ENCODE assay signal across 34 cellular contexts in genomic region chr17:69918164-69918563, GRCh38.
"Had no signal": no experiment of that assay in that cellular context is flagged by ENCODE, and none has a peak within 500 bp of the region (broad histone marks: within the 10 kb centered on the region; RNA-seq: fewer than 3 reads in every experiment).

No MANE protein-coding gene starts in this region.

- DNase-seq: activated effector memory CD4-positive, alpha-beta T cell treated with anti-CD3 and anti-CD28 coated beads, Interleukin-2, amount 50 U/mL, for 16 hours; activated effector memory CD4-positive, alpha-beta T cell treated with Interleukin-2 at 50 U/mL for 16 hours; activated gamma-delta T cell; activated gamma-delta T cell treated with Interleukin-2 at 50 U/mL for 16 hours; activated naive CD4-positive, alpha-beta T cell; activated naive CD4-positive, alpha-beta T cell treated with anti-CD3 and anti-CD28 coated beads for 36 hours; activated naive CD4-positive, alpha-beta T cell treated with anti-CD3 and anti-CD28 coated beads, Interleukin-2, amount 10 ng/mL, durations not matched to agents 7 days and 5 days; activated naive CD4-positive, alpha-beta T cell treated with anti-CD3 and anti-CD28 coated beads, Interleukin-2, amount 50 U/mL, for 16 hours; activated naive CD4-positive, alpha-beta T cell treated with Interleukin-2 at 50 U/mL for 16 hours; activated naive CD8-positive, alpha-beta T cell treated with anti-CD3 and anti-CD28 coated beads for 36 hours; activated naive CD8-positive, alpha-beta T cell treated with anti-CD3 and anti-CD28 coated beads, Interleukin-2, amount 10 ng/mL, durations not matched to agents 7 days and 5 days; activated naive CD8-positive, alpha-beta T cell treated with anti-CD3 and anti-CD28 coated beads, Interleukin-2, amount 50 U/mL, for 24 hours; activated T-cell treated with anti-CD3 and anti-CD28 coated beads, Interleukin-2, amount 50 U/mL, for 1 hour; activated T-cell treated with anti-CD3 and anti-CD28 coated beads, Interleukin-2, amount 50 U/mL, for 24 hours; activated T-cell treated with anti-CD3 and anti-CD28 coated beads, Interleukin-2, amount 50 U/mL, for 4 hours; activated T-cell treated with anti-CD3 and anti-CD28 coated beads, Interleukin-2, amount 50 U/mL, for 48 hours; activated T-cell treated with anti-CD3 and anti-CD28 coated beads, Interleukin-2, amount 50 U/mL, for 72 hours; adrenal gland; amniotic stem cell; amygdala; anterior cingulate cortex; aorta; body of pancreas; brain microvascular endothelial cell; caudate nucleus; central memory CD4-positive, alpha-beta T cell; cerebellar nuclear complex had no signal

- H3K36me3 ChIP-seq: adrenal gland, ascending aorta, brain microvascular endothelial cell, breast epithelium, cardiac muscle cell had no signal

- H3K9me3 ChIP-seq: adrenal gland, ascending aorta, body of pancreas, breast epithelium had no signal

- H3K27ac ChIP-seq: adrenal gland, ascending aorta, body of pancreas, brain microvascular endothelial cell, breast epithelium, cardiac muscle cell had no signal

- H3K27me3 ChIP-seq: adrenal gland, ascending aorta, body of pancreas, brain microvascular endothelial cell, breast epithelium, cardiac muscle cell had no signal

- FAIRE-seq: astrocyte, bronchial epithelial cell had no signal

- ATAC-seq: activated naive CD4-positive, alpha-beta T cell treated with anti-CD3 and anti-CD28 coated beads, Interleukin-2, amount 50 U/mL, for 72 hours; activated naive CD8-positive, alpha-beta T cell treated with anti-CD3 and anti-CD28 coated beads, Interleukin-2, amount 50 U/mL, for 24 hours; activated T-cell treated with anti-CD3 and anti-CD28 coated beads, Interleukin-2, amount 50 U/mL, for 4 hours; activated T-cell treated with anti-CD3 and anti-CD28 coated beads, Interleukin-2, amount 50 U/mL, for 72 hours; activated T-helper 17 cell treated with anti-CD3 and anti-CD28 coated beads, Interleukin-2, amount 50 U/mL, for 72 hours; body of pancreas had no signal

- H3K4me1 ChIP-seq: adrenal gland, ascending aorta, body of pancreas, breast epithelium had no signal

- H3K4me3 ChIP-seq: adrenal gland, ascending aorta, body of pancreas, breast epithelium, cardiac muscle cell had no signal
